In the genomic region with DNA sequence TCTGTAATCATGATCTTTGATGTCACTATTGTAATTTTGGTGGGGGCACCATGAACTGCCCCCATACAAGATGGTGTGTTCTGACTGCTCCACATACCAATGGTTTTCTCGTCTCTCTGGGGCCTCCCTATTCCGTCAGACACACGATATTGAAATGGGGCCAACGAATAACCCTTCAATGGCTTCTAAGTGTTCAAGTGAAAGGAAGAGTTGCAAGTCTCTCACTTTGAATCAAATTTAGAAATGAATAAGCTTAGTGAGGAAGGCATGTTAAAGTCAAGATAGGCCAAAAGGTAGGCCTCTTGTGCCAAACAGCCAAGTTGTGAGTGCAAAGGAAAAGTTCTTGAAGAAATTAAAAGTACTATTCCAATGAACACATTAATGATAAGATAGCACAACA, we compare ENCODE assay signal across 22 cellular contexts.
"Had no signal": no experiment of that assay in that cellular context is flagged by ENCODE, and none has a peak within 500 bp of the region (broad histone marks: within the 10 kb centered on the region; RNA-seq: fewer than 3 reads in every experiment).

No MANE protein-coding gene starts in this region.

- H3K27ac Mint-ChIP-seq: activated naive CD4-positive, alpha-beta T cell treated with anti-CD3 and anti-CD28 coated beads, Interleukin-2, amount 50 U/mL, for 24 hours; stimulated activated naive B cell treated with anti-CD40 and anti-IgM and Interleukin-4, amounts not matched to agents 10 μg/mL and 1 μg/mL and 100 μg/mL, for 72 hours; T-cell had no signal

- H3K27ac ChIP-seq: adrenal gland, ascending aorta, dorsolateral prefrontal cortex, esophagus squamous epithelium, gastrocnemius medialis, left ventricle myocardium inferior, upper lobe of right lung had no signal

- H3K4me1 ChIP-seq: ascending aorta had no signal

- H3K9me3 ChIP-seq: adrenal gland, ascending aorta, colonic mucosa, esophagus squamous epithelium, gastrocnemius medialis, left ventricle myocardium inferior, upper lobe of right lung had no signal

- ATAC-seq: gastrocnemius medialis; sciatic nerve; stimulated activated naive B cell treated with anti-CD40 and anti-IgM and Interleukin-4, amounts not matched to agents 10 μg/mL and 1 μg/mL and 100 μg/mL, for 72 hours; T-cell; upper lobe of right lung had no signal

- H3K27me3 Mint-ChIP-seq: stimulated activated naive B cell treated with anti-CD40 and anti-IgM and Interleukin-4, amounts not matched to agents 10 μg/mL and 1 μg/mL and 100 μg/mL, for 72 hours; T-cell had no signal

- H3K9me3 Mint-ChIP-seq: T-cell had no signal

- H3K27me3 ChIP-seq: adrenal gland, ascending aorta, colonic mucosa, dorsolateral prefrontal cortex, esophagus squamous epithelium, gastrocnemius medialis, upper lobe of right lung had no signal

- H3K36me3 Mint-ChIP-seq: activated naive CD4-positive, alpha-beta T cell treated with anti-CD3 and anti-CD28 coated beads, Interleukin-2, amount 50 U/mL, for 24 hours; mesothelial cell of epicardium; stimulated activated naive B cell treated with anti-CD40 and anti-IgM and Interleukin-4, amounts not matched to agents 10 μg/mL and 1 μg/mL and 100 μg/mL, for 72 hours; T-cell had no signal

- H3K4me3 ChIP-seq: adrenal gland, ascending aorta, colonic mucosa, dorsolateral prefrontal cortex, esophagus squamous epithelium, gastrocnemius medialis, left ventricle myocardium inferior, upper lobe of right lung had no signal

- H3K4me3 Mint-ChIP-seq: activated naive CD4-positive, alpha-beta T cell treated with anti-CD3 and anti-CD28 coated beads, Interleukin-2, amount 50 U/mL, for 24 hours; mesothelial cell of epicardium; stimulated activated naive B cell treated with anti-CD40 and anti-IgM and Interleukin-4, amounts not matched to agents 10 μg/mL and 1 μg/mL and 100 μg/mL, for 72 hours; T-cell had no signal

- H3K36me3 ChIP-seq: adrenal gland, ascending aorta, colonic mucosa, esophagus squamous epithelium, gastrocnemius medialis, left ventricle myocardium inferior, upper lobe of right lung had no signal

- DNase-seq: activated CD4-positive, alpha-beta T cell treated with anti-CD3 and anti-CD28 coated beads for 1 hour; activated CD4-positive, alpha-beta T cell treated with anti-CD3 and anti-CD28 coated beads, Interleukin-2, amount 50 U/mL, for 4 hours; activated gamma-delta T cell treated with Interleukin-2 at 50 U/mL for 16 hours; adrenal gland; central memory CD4-positive, alpha-beta T cell; dorsolateral prefrontal cortex; esophagus squamous epithelium; gastrocnemius medialis; hippocampal formation; left ventricle myocardium inferior; occipital lobe; posterior cingulate gyrus; stimulated activated CD4-positive, alpha-beta T cell treated with anti-CD3 and anti-CD28 coated beads, Interleukin-15, amount 100 ng/mL, for 24 hours; stimulated activated naive B cell treated with anti-CD40 and anti-IgM and Interleukin-4, amounts not matched to agents 10 μg/mL and 1 μg/mL and 100 μg/mL, for 72 hours; T-cell; T-helper 9 cell; upper lobe of right lung had no signal
